In genomic region chr3:141045008-141045641, GRCh38 we compare ENCODE assay signal across 1 cellular context.
TF ChIP-seq lines count a peak whose summit lies in the region.

No MANE protein-coding gene starts in this region.

TF ChIP-seq in GM12878, 131 proteins besides CTCF, POLR2A, EP300 and RAD21 (continued from another document):
- peak; percentile 87 for TF ChIP-seq ZNF592 (IDR thresholded peaks at IDR 0.05)
- no peak for TF ChIP-seq ATF2 (IDR thresholded peaks at IDR 0.05; ENCODE audit: low read length)
- no peak for TF ChIP-seq ELK1 (IDR thresholded peaks at IDR 0.05; ENCODE audit: low read depth, low read length)
- TF ChIP-seq IKZF2 (IDR thresholded peaks at IDR 0.05), result peak in 1 of 2 experiments; percentile 35; a peak in 2 of 4 replicates
- no peak for TF ChIP-seq TBL1XR1 (IDR thresholded peaks at IDR 0.05; ENCODE audit: low read depth, low read length)
- TF ChIP-seq RELB (IDR thresholded peaks at IDR 0.05; ENCODE audit: low read depth), result peak; percentile 49; the same call in 1 of the 2 replicates
TF ChIP-seq in GM12878: peak in this region for 6.
